ENCODE assay signal across 7 cellular contexts in genomic region chrX:141176586-141177451, GRCh38. TPM values are rescaled to one million over a fixed set of nuclear protein-coding genes. Genes with fewer than 3 reads are reported as not detected.
DNase-seq lines count a peak whose midpoint lies in the region; ATAC-seq and TF ChIP-seq lines count a peak whose summit lies in the region.

TSS of gene LDOC1 (minus strand) at chrX:141177129. CDS start at chrX:141177021, 108 bp downstream.

- no peaks in the 10 kb centered on the region for H3K36me3 Mint-ChIP-seq in activated naive CD8-positive, alpha-beta T cell treated with anti-CD3 and anti-CD28 coated beads, Interleukin-2, amount 50 U/mL, for 24 hours (ENCODE audit: low read depth)

- no peak for TF ChIP-seq EP300 in ovary (IDR thresholded peaks at IDR 0.05)

- 21 to 42% (median 29%) methylated on average over 58 to 83 of the region's 83 CpGs for WGBS in ovary, 3 donors

- H3K4me1 ChIP-seq in ovary (ENCODE audit: insufficient read depth), result no peaks in the 10 kb centered on the region

- H3K4me3 ChIP-seq in ovary, result peak within 1 kb of the TSS; percentile 57

- H3K36me3 ChIP-seq in ovary, result no peaks in the 10 kb centered on the region

- no peak for TF ChIP-seq POLR2A in ovary (IDR thresholded peaks at IDR 0.05)

- peak; percentile 63 for ATAC-seq in HG03103 (IDR thresholded peaks at IDR 0.05; ENCODE audit: low read depth, unreplicated experiment)
- ATAC-seq in activated naive CD8-positive, alpha-beta T cell treated with anti-CD3 and anti-CD28 coated beads, Interleukin-2, amount 50 U/mL, for 24 hours, result peak; percentile 52

- intact Hi-C loops in head of caudate nucleus (cut with DNase I) (no loop called here), ovary (cut with DNase I) (no loop called here)

- H3K27me3 Mint-ChIP-seq in activated naive CD8-positive, alpha-beta T cell treated with anti-CD3 and anti-CD28 coated beads, Interleukin-2, amount 50 U/mL, for 24 hours, result peaks cover 7% of the 10 kb centered on the region

- no peak for TF ChIP-seq CTCF in ovary (IDR thresholded peaks at IDR 0.05)

- H3K4me1 Mint-ChIP-seq in activated naive CD8-positive, alpha-beta T cell treated with anti-CD3 and anti-CD28 coated beads, Interleukin-2, amount 50 U/mL, for 24 hours, result peaks cover 6% of the 10 kb centered on the region

- no peak within 1 kb of the TSS for H3K27ac Mint-ChIP-seq in activated naive CD8-positive, alpha-beta T cell treated with anti-CD3 and anti-CD28 coated beads, Interleukin-2, amount 50 U/mL, for 24 hours

- no peaks in the 10 kb centered on the region for H3K9me3 ChIP-seq in ovary

- H3K27ac ChIP-seq in ovary, result no peak within 1 kb of the TSS

- H3K27me3 ChIP-seq in ovary, result no peaks in the 10 kb centered on the region

- peak; percentile 85 for DNase-seq in SK-N-DZ (ENCODE audit: low spot score)
- DNase-seq in activated naive CD8-positive, alpha-beta T cell treated with anti-CD3 and anti-CD28 coated beads, Interleukin-2, amount 50 U/mL, for 24 hours, result peak; percentile 57
- DNase-seq in head of caudate nucleus, result peak; percentile 59 to 93 (median 85)
- peak; percentile 77 to 89 (median 88) for DNase-seq in ovary
- DNase-seq in superior temporal gyrus (ENCODE audit: extremely low spot score), result peak; percentile 79
- DNase-seq in LoVo (ENCODE audit: low spot score), result no peak

- no peaks in the 10 kb centered on the region for H3K9me3 Mint-ChIP-seq in activated naive CD8-positive, alpha-beta T cell treated with anti-CD3 and anti-CD28 coated beads, Interleukin-2, amount 50 U/mL, for 24 hours

- H3K4me3 Mint-ChIP-seq in activated naive CD8-positive, alpha-beta T cell treated with anti-CD3 and anti-CD28 coated beads, Interleukin-2, amount 50 U/mL, for 24 hours, result peak within 1 kb of the TSS; percentile 63

RNA-seq across cellular contexts. Expression of gene LDOC1, which starts in this region (rescaled TPM):
- polyA plus RNA-seq in SK-N-DZ (2014; cell fraction: cytosol; rRNA removed), result 2.4 and 4.1 TPM in 2 replicates
- polyA plus RNA-seq in SK-N-DZ (2014; cell fraction: nucleus; rRNA removed), result 1.4 and 2.2 TPM in 2 replicates
- total RNA-seq in ovary, result 10 to 100 TPM in 6 of 7 donors, 1 to 10 TPM in 1; 7.5 to 73.9 (median 34.0) TPM
- 10 to 100 TPM; 51.7 to 77.2 TPM for polyA plus RNA-seq in ovary
